Comparison of ENCODE assay signal across 8 cellular contexts in the genomic region with DNA sequence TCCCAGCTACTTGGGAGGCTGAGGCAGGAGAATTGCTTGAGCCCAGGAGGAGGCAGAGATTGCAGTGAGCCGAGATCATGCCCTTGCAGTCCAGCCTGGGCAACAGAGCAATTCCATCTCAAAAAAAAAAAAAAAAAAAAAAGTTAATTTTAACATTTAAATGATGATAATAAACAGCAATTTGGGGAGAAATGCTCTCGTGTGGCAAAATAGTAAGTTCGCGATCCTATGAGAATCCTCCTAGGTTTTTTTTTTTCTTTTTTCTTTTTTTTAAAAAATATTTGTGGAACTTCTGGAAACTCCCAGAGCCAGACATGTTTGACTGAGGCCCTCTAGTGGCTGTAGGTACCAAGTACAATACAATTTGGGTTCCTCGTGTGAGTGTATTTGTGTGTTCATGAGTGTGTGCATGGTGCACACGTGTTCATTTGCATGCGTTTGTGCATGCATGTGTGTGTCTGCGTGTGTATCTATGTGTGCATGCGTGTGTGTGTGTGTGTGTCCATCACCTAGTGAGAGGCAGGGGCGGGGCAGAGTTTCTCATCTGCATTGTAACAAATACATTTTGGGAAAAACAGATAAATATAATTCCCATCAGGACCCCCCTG.
DNase-seq lines count a peak whose midpoint lies in the region; ATAC-seq and TF ChIP-seq lines count a peak whose summit lies in the region.

No MANE protein-coding gene starts in this region.

- peaks cover 9% of the 10 kb centered on the region for H3K9me3 Mint-ChIP-seq in nephron progenitor cell

- DNase-seq in CD1c-positive myeloid dendritic cell (ENCODE audit: extremely low spot score) (peak; percentile 82), GM19238 (ENCODE audit: insufficient read length, low spot score) (peak; percentile 46), NCI-H2196 treated with DMSO at 0.1 percent for 48 hours (lab: John Stamatoyannopoulos, UW; ENCODE audit: unreplicated experiment) (peak; percentile 72), fibroblast of gingiva (ENCODE audit: low read depth) (peak; percentile 69), nephron progenitor cell (peak; percentile 33)
- peak; percentile 31 to 38 for DNase-seq in activated CD4-positive, alpha-beta T cell treated with anti-CD3 and anti-CD28 coated beads, Interleukin-2, amount 50 U/mL, for 48 hours

- peak; percentile 76 for TF ChIP-seq CTCF in nephron progenitor cell (IDR thresholded peaks at IDR 0.05)

- no peaks in the 10 kb centered on the region for H3K36me3 Mint-ChIP-seq in nephron progenitor cell (ENCODE audit: low read depth)

- no peak overlapping the region for H3K4me3 Mint-ChIP-seq in nephron progenitor cell

- ATAC-seq in GM18873 (IDR thresholded peaks at IDR 0.05; ENCODE audit: low FRiP score, unreplicated experiment) (no peak), HG02840 (IDR thresholded peaks at IDR 0.05; ENCODE audit: low FRiP score, unreplicated experiment) (no peak)

- no peak overlapping the region for H3K27ac Mint-ChIP-seq in nephron progenitor cell

- peaks cover 7% of the 10 kb centered on the region for H3K27me3 Mint-ChIP-seq in nephron progenitor cell (ENCODE audit: low read depth, poor library complexity)

- H3K4me1 Mint-ChIP-seq in nephron progenitor cell = peaks cover 23% of the 10 kb centered on the region
